Comparison of ENCODE assay signal across 7 cellular contexts in the genomic region with DNA sequence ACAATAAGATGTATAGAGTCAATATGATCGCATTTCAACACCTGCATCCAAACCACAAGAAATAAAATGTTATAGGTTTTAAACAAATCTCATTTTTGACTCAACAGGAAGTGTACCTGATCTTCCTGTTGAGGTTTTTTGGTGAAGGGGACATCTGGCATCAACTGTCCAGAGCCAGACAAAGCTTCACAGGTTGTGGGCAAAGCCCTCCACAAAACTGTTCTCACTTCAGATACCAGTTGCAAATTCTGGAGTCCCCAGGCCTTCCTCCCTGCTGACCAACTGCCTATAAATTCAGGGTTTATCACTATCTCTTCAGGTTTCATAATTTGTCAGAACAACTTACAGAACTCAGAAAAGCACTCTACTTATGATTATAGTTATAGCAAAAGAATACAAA.
"Had no signal": no experiment of that assay in that cellular context is flagged by ENCODE, and none has a peak within 500 bp of the region (broad histone marks: within the 10 kb centered on the region; RNA-seq: fewer than 3 reads in every experiment).

No MANE protein-coding gene starts in this region.

- H3K9ac ChIP-seq: KMS-11 had no signal

- ATAC-seq: HepG2, K562 had no signal

- H3K4me2 ChIP-seq: KMS-11 had no signal

- H3K27ac ChIP-seq: HL-60, KMS-11 had no signal

- DNase-seq: IMR-90, KBM-7, KG1 had no signal

- H3K4me3 ChIP-seq: K562 had no signal
